In the genomic region with DNA sequence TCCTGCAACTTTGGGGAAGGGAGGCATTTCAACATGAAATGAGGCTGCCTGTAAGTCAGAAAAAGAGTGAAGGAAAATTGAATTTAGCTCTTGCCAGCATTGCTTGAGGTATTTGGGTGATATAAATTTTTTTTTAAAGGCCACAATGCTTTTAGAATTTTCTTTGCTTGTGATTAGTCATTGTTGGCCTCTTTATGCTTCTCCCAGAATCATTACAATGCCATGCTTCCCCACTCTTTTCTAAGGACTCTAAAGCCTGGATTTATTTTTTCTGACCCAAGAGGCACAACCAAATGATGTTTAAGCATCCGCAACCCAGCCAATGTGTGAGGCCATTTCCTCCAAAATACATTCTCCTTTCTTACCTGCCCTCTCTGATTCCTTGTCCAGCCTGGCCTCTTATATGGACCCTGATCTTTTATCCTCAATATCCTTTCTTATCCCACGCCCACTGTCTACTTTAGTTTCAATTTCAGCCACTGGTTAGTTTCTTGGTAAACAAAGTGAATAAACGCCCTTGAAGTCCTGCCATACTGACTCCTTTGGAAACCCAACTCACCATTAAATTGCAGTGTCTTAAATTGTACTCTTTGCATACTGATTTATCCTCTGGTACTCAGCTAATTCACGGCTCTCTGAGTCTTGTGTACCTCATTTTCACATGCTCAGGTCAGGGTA, we compare ENCODE assay signal across 8 cellular contexts.
DNase-seq lines count a peak whose midpoint lies in the region; ATAC-seq, FAIRE-seq and TF ChIP-seq lines count a peak whose summit lies in the region.
"Not testable (repeated sequence)": the region's sequence is repeated elsewhere in the genome, so short reads cannot be mapped to it uniquely, and the experiment has no call there.

No MANE protein-coding gene starts in this region.

- CTCF ChIA-PET in A549 (lab: Yijun Ruan, JAX); PC-3 (lab: Charles Lee); mammary epithelial cell (lab: Charles Lee; ENCODE audit: low non-redundant PET): not testable (repeated sequence)

- in situ Hi-C loops in mammary epithelial cell (cut with MboI; ENCODE audit: low sequenced_read_pairs in 2 of 2): not testable (repeated sequence)

- not testable (repeated sequence) for H3K9me3 ChIP-seq in A549; PC-3 (ENCODE audit: low read length); mammary epithelial cell (replicated peaks; ENCODE audit: insufficient read depth, low read length); mucosa of descending colon; osteoblast (ENCODE audit: low read depth, low read length); upper lobe of right lung

- H3K27me3 ChIP-seq in PC-3 (ENCODE audit: low read length); mammary epithelial cell (ENCODE audit: insufficient read depth, low read length); osteoblast (ENCODE audit: insufficient read depth, low read length); upper lobe of right lung: not testable (repeated sequence)

- WGBS in A549 (ENCODE audit: missing lambda C conversion rate): 74% methylated on average over 4 of the region's 4 CpGs
- 95% methylated on average over 4 of the region's 4 CpGs for WGBS in mammary epithelial cell (ENCODE audit: low coverage, missing lambda C conversion rate)

- not testable (repeated sequence) for H3K4me3 ChIP-seq in A549; PC-3 (ENCODE audit: low read length); mammary epithelial cell (replicated peaks in 1 of 3; ENCODE audit: insufficient read depth in 1 of 3, low read depth in 2 of 3, low read length in 3 of 3); mucosa of descending colon; osteoblast (ENCODE audit: insufficient read depth, low read length); upper lobe of right lung

- H2AFZ ChIP-seq in PC-3 (ENCODE audit: low read length): not testable (repeated sequence)
- H2AFZ ChIP-seq in mammary epithelial cell (ENCODE audit: low read depth, low read length) (peak overlapping the region; percentile 21), osteoblast (ENCODE audit: low read length) (peak overlapping the region; percentile 46)

- H3F3A ChIP-seq in PC-3 (ENCODE audit: low read length, unreplicated experiment): not testable (repeated sequence)

- FAIRE-seq in A549 (lab: Jason Lieb, UNC): not testable (repeated sequence)

- H4K20me1 ChIP-seq in PC-3 (ENCODE audit: low read length); mammary epithelial cell (ENCODE audit: insufficient read depth, low read length); osteoblast (ENCODE audit: insufficient read depth, low read length): not testable (repeated sequence)

- not testable (repeated sequence) for BruUV-seq in PC-3 (replicated peaks; lab: Mats Ljungman, UMichigan); mammary epithelial cell (replicated peaks; lab: Mats Ljungman, UMichigan)

- not testable (repeated sequence) for H3K9ac ChIP-seq in PC-3 (ENCODE audit: low read length); mammary epithelial cell (ENCODE audit: insufficient read depth, low read length)

- H3K27ac ChIP-seq in A549: peak overlapping the region; percentile 7 to 52; a peak in 5 of 6 replicates
- not testable (repeated sequence) for H3K27ac ChIP-seq in PC-3 (ENCODE audit: low read length); mammary epithelial cell (ENCODE audit: insufficient read depth, low read depth, low read length); osteoblast (ENCODE audit: low read depth, low read length); upper lobe of right lung

- not testable (repeated sequence) for H3K79me2 ChIP-seq in PC-3 (ENCODE audit: low read length); mammary epithelial cell (ENCODE audit: insufficient read depth, low read length); osteoblast (ENCODE audit: insufficient read depth, low read length)

- TF ChIP-seq CTCF in A549 (IDR thresholded peaks at IDR 0.05); GM10266 (IDR thresholded peaks at IDR 0.05; ENCODE audit: control insufficient read depth, insufficient read depth, low read depth, missing control alignments); PC-3 (conservative IDR thresholded peaks at IDR 0.05; ENCODE audit: low read depth, low read length); mammary epithelial cell (conservative IDR thresholded peaks at IDR 0.05 in 1 of 2, IDR thresholded peaks at IDR 0.05 in 1 of 2; ENCODE audit: extremely low read depth in 1 of 2, insufficient read depth in 1 of 2, low read depth in 1 of 2, low read length in 2 of 2); mucosa of descending colon (IDR thresholded peaks at IDR 0.05); osteoblast (IDR thresholded peaks at IDR 0.05; ENCODE audit: extremely low read depth, low read depth, low read length); upper lobe of right lung (IDR thresholded peaks at IDR 0.05): not testable (repeated sequence)

- not testable (repeated sequence) for TF ChIP-seq EP300 in A549 (IDR thresholded peaks at IDR 0.05)

- not testable (repeated sequence) for H3K4me1 ChIP-seq in A549; PC-3 (ENCODE audit: insufficient read depth, low read length); mammary epithelial cell (ENCODE audit: insufficient read depth, low read length); mucosa of descending colon (ENCODE audit: low read depth); osteoblast (ENCODE audit: insufficient read depth, low read length); upper lobe of right lung

- intact Hi-C loops in PC-3 (cut with micrococcal nuclease); mammary epithelial cell (cut with micrococcal nuclease); mucosa of descending colon (cut with DNase I, micrococcal nuclease); upper lobe of right lung (cut with DNase I): not testable (repeated sequence)

- dilution Hi-C loops in mammary epithelial cell (cut with HindIII; ENCODE audit: low sequenced_read_pairs): not testable (repeated sequence)

- TF ChIP-seq RAD21 in A549 (conservative IDR thresholded peaks at IDR 0.05 in 1 of 2, IDR thresholded peaks at IDR 0.05 in 1 of 2): not testable (repeated sequence)

- not testable (repeated sequence) for ATAC-seq in A549
- peak; percentile 34 for ATAC-seq in PC-3
- peak; percentile 62 for ATAC-seq in mucosa of descending colon
- peak; percentile 19 for ATAC-seq in upper lobe of right lung

- H3K36me3 ChIP-seq in PC-3 (ENCODE audit: low read depth, low read length); mammary epithelial cell (ENCODE audit: insufficient read depth, low read length); mucosa of descending colon (ENCODE audit: low read depth); osteoblast (ENCODE audit: insufficient read depth, low read length); upper lobe of right lung: not testable (repeated sequence)

- H3K9me2 ChIP-seq in PC-3 (replicated peaks; ENCODE audit: low read length): not testable (repeated sequence)

- peak overlapping the region; percentile 18; the same call in 1 of the 3 replicates for H3K4me2 ChIP-seq in A549
- H3K4me2 ChIP-seq in PC-3 (ENCODE audit: low read length); mammary epithelial cell (ENCODE audit: insufficient read depth, low read depth, low read length); osteoblast (ENCODE audit: insufficient read depth, low read length): not testable (repeated sequence)

- TF ChIP-seq POLR2A in A549 (IDR thresholded peaks at IDR 0.05; ENCODE audit: low read length): not testable (repeated sequence)

- DNase-seq in A549 (ENCODE audit: low read depth in 1 of 2, low spot score in 1 of 2); PC-3; mammary epithelial cell; mucosa of descending colon; upper lobe of right lung: not testable (repeated sequence)
- DNase-seq in GM10266 (ENCODE audit: extremely low spot score): peak; percentile 0
- peak; percentile 18 for DNase-seq in astrocyte of the hippocampus (ENCODE audit: low read depth, low spot score)
- DNase-seq in osteoblast (ENCODE audit: insufficient read length, low spot score, missing footprints): peak; percentile 75

- POLR2A ChIA-PET in A549 (lab: Yijun Ruan, JAX); PC-3 (lab: Charles Lee; ENCODE audit: unreplicated experiment): not testable (repeated sequence)
